1 cellular context compared by ENCODE assay signal in genomic region chr1:1890506-1891348, GRCh38.
TF ChIP-seq lines count a peak whose summit lies in the region.

Gene GNB1, minus strand, starts transcription at chr1:1891087. Its CDS starts 65,634 bp downstream, at chr1:1825453.

TF ChIP-seq in GM23338, 12 proteins besides CTCF, POLR2A, EP300 and RAD21 (continued from another document):
- TF ChIP-seq REST (IDR thresholded peaks at IDR 0.05; ENCODE audit: unreplicated experiment): peak; percentile 13
